ENCODE assay signal across 1 cellular context in the genomic region with DNA sequence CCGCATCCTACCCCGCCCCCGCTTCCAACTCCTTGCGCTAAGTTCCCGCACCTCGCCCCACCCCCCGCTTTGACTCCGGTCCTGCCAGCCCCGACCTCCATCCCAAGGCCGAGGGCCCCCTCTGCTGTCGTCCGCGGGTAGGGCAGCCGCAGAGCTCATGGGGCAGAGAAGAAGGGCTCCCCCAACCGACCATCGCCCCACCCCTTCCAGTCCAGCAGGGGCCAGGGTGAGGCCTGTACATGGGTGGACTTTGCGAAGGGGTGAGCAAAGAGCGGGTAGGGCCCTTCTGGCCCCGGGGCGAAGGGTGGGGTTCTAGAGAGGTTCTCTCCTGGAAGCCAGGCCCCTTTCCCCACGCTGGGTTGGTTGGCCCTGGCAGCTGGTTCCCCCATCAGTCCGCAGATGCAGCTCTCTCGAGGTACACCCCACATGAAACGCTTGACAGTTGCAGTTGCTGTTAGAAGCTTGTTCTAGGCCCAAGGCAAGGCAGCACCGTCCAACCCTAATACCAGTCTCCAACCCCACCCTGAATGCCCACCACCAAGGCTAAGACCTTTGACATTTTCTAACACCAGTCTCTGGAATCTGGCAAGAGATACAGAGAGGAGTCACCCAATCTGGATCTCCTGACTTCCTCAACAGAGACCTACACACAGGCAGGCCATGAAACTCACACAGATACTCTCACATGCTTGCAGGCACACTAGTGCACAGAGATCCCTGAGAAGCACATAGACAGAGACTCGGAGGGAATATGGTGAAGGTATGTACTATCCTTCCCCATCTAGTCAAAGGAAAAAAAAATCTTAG.
A peak's percentile ranks its signal among the peaks of the same experiment; 100 is the strongest.
TF ChIP-seq lines count a peak whose summit lies in the region.

No MANE protein-coding gene starts in this region.

TF ChIP-seq in K562, 482 proteins besides CTCF, POLR2A, EP300 and RAD21 (continued from another document and continues in another):
- TF ChIP-seq RBM14 (IDR thresholded peaks at IDR 0.05; ENCODE audit: borderline replicate concordance, insufficient read depth, low read depth, low read length) (no peak), ADNP (tag; IDR thresholded peaks at IDR 0.05) (no peak), GTF2E2 (tag; IDR thresholded peaks at IDR 0.05) (no peak), POLR2H (tag; IDR thresholded peaks at IDR 0.05; ENCODE audit: low read depth) (no peak), HNRNPLL (IDR thresholded peaks at IDR 0.05; ENCODE audit: low read depth, low read length, poor library complexity, severe bottlenecking) (peak; percentile 35), FOXJ3 (CRISPR knock-in tag; IDR thresholded peaks at IDR 0.05) (no peak), RBM34 (IDR thresholded peaks at IDR 0.05; ENCODE audit: borderline replicate concordance, insufficient read depth, low read length) (no peak), NCOA4 (IDR thresholded peaks at IDR 0.05; ENCODE audit: partially characterized antibody) (no peak), ZNF212 (CRISPR knock-in tag; IDR thresholded peaks at IDR 0.05) (no peak), BRCA1 (IDR thresholded peaks at IDR 0.05) (no peak), BRCA1 (CRISPR knock-in tag; IDR thresholded peaks at IDR 0.05) (no peak), MAFG (tag; conservative IDR thresholded peaks at IDR 0.05) (no peak), ETV6 (IDR thresholded peaks at IDR 0.05; ENCODE audit: borderline replicate concordance in 1 of 2, low read depth in 2 of 2, low read length in 1 of 2) (no peak), ETV6 (CRISPR knock-in tag; IDR thresholded peaks at IDR 0.05; ENCODE audit: borderline replicate concordance) (no peak), CHCHD3 (CRISPR knock-in tag; IDR thresholded peaks at IDR 0.05) (no peak), ZNF644 (tag; IDR thresholded peaks at IDR 0.05; ENCODE audit: low read depth) (no peak), FOSL1 (tag; conservative IDR thresholded peaks at IDR 0.05) (no peak), NCOA2 (IDR thresholded peaks at IDR 0.05; ENCODE audit: partially characterized antibody in 2 of 2) (no peak), ZNF76 (CRISPR knock-in tag; IDR thresholded peaks at IDR 0.05; ENCODE audit: borderline replicate concordance) (no peak), ZNF134 (CRISPR knock-in tag; conservative IDR thresholded peaks at IDR 0.05) (no peak), ZC3H8 (IDR thresholded peaks at IDR 0.05) (no peak), PTRF (tag; IDR thresholded peaks at IDR 0.05) (no peak), GABPB1 (CRISPR knock-in tag; IDR thresholded peaks at IDR 0.05) (peak; percentile 68; the same call in 1 of the 2 replicates), SOX6 (IDR thresholded peaks at IDR 0.05) (no peak), CBX5 (IDR thresholded peaks at IDR 0.05; ENCODE audit: borderline replicate concordance, low read depth) (no peak), HNRNPK (IDR thresholded peaks at IDR 0.05; ENCODE audit: low read depth, low read length, poor library complexity, severe bottlenecking) (no peak), ZNF778 (CRISPR knock-in tag; IDR thresholded peaks at IDR 0.05) (no peak), LARP7 (IDR thresholded peaks at IDR 0.05) (no peak), ZNF764 (CRISPR knock-in tag; IDR thresholded peaks at IDR 0.05; ENCODE audit: low read depth) (0 out of 2 replicates have a peak, but pooled peaks have one; percentile 12), RNF2 (IDR thresholded peaks at IDR 0.05) (no peak), ZNF121 (CRISPR knock-in tag; conservative IDR thresholded peaks at IDR 0.05) (no peak), KHSRP (IDR thresholded peaks at IDR 0.05) (no peak), RBM39 (optimal IDR thresholded peaks at IDR 0.05; ENCODE audit: low read depth, low read length) (no peak), ZNF431 (CRISPR knock-in tag; IDR thresholded peaks at IDR 0.05) (no peak), NCOA1 (IDR thresholded peaks at IDR 0.05; ENCODE audit: low read depth) (no peak), ARNT (IDR thresholded peaks at IDR 0.05) (no peak), RUNX1 (IDR thresholded peaks at IDR 0.05; ENCODE audit: low read depth) (no peak), MIER1 (IDR thresholded peaks at IDR 0.05; ENCODE audit: low read depth) (no peak), CEBPG (CRISPR knock-in tag; IDR thresholded peaks at IDR 0.05) (no peak), CEBPG (tag; conservative IDR thresholded peaks at IDR 0.05 in 1 of 2, IDR thresholded peaks at IDR 0.05 in 1 of 2) (0 out of 4 replicates have a peak, but pooled peaks of 1 of the 2 experiments have one; percentile 0)
- TF ChIP-seq, protein P1, sequence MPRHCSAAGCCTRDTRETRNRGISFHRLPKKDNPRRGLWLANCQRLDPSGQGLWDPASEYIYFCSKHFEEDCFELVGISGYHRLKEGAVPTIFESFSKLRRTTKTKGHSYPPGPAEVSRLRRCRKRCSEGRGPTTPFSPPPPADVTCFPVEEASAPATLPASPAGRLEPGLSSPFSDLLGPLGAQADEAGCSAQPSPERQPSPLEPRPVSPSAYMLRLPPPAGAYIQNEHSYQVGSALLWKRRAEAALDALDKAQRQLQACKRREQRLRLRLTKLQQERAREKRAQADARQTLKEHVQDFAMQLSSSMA (CRISPR knock-in tag; IDR thresholded peaks at IDR 0.05) = no peak
- TF ChIP-seq, protein P2, sequence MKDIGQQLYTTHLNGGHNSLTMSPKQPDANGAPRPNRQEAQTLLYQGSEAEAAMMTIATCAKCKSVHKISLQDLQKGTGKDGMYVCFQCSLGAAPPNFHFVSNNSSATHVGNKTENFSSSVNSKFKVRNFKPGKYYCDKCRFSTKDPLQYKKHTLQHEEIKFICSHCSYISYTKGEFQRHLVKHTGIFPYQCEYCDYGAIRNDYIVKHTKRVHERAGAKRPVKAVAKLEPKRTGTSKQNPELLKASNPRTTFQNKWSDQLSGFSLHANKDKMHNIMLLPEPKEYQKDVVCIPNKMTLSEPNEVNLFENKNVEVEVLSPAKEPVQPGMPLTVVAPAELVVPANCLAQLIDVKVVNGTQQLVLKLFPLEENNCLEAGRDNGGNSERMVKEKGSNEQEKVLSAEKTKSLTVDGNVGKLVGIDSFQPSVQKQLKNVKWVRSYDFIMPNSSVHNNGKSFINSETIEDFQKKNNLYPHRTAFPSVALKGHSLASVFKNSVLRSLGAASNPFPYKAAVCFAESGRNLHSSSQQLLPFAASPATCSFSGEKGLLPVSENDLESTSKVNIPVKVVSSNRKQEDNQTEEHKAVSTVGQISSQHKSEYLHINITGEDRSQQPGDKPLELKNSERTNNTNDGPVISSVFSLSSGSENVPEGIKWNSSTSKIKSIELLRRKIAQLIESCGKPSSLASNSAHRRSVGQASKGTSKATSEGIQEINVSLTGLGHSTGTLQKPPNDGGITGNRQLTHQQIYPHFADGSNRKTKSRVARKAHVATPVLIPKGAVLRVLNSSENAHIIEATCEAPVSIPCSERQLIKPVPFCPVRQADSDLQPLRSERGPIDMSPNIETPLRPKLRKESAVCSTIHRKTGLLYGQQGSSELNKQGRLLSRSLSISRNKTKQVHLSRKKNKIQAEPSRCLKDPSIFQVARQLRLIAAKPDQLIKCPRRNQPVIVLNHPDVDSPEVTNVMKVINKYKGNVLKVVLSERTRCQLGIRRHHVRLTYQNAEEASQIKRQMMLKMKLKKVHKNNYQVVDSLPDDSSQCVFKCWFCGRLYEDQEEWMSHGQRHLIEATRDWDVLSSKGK (CRISPR knock-in tag; IDR thresholded peaks at IDR 0.05) = no peak
- TF ChIP-seq, protein P3, sequence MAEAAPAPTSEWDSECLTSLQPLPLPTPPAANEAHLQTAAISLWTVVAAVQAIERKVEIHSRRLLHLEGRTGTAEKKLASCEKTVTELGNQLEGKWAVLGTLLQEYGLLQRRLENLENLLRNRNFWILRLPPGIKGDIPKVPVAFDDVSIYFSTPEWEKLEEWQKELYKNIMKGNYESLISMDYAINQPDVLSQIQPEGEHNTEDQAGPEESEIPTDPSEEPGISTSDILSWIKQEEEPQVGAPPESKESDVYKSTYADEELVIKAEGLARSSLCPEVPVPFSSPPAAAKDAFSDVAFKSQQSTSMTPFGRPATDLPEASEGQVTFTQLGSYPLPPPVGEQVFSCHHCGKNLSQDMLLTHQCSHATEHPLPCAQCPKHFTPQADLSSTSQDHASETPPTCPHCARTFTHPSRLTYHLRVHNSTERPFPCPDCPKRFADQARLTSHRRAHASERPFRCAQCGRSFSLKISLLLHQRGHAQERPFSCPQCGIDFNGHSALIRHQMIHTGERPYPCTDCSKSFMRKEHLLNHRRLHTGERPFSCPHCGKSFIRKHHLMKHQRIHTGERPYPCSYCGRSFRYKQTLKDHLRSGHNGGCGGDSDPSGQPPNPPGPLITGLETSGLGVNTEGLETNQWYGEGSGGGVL (CRISPR knock-in tag; IDR thresholded peaks at IDR 0.05) = no peak
- TF ChIP-seq, protein P4, sequence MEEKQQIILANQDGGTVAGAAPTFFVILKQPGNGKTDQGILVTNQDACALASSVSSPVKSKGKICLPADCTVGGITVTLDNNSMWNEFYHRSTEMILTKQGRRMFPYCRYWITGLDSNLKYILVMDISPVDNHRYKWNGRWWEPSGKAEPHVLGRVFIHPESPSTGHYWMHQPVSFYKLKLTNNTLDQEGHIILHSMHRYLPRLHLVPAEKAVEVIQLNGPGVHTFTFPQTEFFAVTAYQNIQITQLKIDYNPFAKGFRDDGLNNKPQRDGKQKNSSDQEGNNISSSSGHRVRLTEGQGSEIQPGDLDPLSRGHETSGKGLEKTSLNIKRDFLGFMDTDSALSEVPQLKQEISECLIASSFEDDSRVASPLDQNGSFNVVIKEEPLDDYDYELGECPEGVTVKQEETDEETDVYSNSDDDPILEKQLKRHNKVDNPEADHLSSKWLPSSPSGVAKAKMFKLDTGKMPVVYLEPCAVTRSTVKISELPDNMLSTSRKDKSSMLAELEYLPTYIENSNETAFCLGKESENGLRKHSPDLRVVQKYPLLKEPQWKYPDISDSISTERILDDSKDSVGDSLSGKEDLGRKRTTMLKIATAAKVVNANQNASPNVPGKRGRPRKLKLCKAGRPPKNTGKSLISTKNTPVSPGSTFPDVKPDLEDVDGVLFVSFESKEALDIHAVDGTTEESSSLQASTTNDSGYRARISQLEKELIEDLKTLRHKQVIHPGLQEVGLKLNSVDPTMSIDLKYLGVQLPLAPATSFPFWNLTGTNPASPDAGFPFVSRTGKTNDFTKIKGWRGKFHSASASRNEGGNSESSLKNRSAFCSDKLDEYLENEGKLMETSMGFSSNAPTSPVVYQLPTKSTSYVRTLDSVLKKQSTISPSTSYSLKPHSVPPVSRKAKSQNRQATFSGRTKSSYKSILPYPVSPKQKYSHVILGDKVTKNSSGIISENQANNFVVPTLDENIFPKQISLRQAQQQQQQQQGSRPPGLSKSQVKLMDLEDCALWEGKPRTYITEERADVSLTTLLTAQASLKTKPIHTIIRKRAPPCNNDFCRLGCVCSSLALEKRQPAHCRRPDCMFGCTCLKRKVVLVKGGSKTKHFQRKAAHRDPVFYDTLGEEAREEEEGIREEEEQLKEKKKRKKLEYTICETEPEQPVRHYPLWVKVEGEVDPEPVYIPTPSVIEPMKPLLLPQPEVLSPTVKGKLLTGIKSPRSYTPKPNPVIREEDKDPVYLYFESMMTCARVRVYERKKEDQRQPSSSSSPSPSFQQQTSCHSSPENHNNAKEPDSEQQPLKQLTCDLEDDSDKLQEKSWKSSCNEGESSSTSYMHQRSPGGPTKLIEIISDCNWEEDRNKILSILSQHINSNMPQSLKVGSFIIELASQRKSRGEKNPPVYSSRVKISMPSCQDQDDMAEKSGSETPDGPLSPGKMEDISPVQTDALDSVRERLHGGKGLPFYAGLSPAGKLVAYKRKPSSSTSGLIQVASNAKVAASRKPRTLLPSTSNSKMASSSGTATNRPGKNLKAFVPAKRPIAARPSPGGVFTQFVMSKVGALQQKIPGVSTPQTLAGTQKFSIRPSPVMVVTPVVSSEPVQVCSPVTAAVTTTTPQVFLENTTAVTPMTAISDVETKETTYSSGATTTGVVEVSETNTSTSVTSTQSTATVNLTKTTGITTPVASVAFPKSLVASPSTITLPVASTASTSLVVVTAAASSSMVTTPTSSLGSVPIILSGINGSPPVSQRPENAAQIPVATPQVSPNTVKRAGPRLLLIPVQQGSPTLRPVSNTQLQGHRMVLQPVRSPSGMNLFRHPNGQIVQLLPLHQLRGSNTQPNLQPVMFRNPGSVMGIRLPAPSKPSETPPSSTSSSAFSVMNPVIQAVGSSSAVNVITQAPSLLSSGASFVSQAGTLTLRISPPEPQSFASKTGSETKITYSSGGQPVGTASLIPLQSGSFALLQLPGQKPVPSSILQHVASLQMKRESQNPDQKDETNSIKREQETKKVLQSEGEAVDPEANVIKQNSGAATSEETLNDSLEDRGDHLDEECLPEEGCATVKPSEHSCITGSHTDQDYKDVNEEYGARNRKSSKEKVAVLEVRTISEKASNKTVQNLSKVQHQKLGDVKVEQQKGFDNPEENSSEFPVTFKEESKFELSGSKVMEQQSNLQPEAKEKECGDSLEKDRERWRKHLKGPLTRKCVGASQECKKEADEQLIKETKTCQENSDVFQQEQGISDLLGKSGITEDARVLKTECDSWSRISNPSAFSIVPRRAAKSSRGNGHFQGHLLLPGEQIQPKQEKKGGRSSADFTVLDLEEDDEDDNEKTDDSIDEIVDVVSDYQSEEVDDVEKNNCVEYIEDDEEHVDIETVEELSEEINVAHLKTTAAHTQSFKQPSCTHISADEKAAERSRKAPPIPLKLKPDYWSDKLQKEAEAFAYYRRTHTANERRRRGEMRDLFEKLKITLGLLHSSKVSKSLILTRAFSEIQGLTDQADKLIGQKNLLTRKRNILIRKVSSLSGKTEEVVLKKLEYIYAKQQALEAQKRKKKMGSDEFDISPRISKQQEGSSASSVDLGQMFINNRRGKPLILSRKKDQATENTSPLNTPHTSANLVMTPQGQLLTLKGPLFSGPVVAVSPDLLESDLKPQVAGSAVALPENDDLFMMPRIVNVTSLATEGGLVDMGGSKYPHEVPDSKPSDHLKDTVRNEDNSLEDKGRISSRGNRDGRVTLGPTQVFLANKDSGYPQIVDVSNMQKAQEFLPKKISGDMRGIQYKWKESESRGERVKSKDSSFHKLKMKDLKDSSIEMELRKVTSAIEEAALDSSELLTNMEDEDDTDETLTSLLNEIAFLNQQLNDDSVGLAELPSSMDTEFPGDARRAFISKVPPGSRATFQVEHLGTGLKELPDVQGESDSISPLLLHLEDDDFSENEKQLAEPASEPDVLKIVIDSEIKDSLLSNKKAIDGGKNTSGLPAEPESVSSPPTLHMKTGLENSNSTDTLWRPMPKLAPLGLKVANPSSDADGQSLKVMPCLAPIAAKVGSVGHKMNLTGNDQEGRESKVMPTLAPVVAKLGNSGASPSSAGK (IDR thresholded peaks at IDR 0.05) = no peak
- TF ChIP-seq, protein P5, sequence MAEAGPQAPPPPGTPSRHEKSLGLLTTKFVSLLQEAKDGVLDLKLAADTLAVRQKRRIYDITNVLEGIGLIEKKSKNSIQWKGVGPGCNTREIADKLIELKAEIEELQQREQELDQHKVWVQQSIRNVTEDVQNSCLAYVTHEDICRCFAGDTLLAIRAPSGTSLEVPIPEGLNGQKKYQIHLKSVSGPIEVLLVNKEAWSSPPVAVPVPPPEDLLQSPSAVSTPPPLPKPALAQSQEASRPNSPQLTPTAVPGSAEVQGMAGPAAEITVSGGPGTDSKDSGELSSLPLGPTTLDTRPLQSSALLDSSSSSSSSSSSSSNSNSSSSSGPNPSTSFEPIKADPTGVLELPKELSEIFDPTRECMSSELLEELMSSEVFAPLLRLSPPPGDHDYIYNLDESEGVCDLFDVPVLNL (CRISPR knock-in tag; IDR thresholded peaks at IDR 0.05; ENCODE audit: low read depth) = no peak
